ENCODE assay signal across 20 cellular contexts in the genomic region with DNA sequence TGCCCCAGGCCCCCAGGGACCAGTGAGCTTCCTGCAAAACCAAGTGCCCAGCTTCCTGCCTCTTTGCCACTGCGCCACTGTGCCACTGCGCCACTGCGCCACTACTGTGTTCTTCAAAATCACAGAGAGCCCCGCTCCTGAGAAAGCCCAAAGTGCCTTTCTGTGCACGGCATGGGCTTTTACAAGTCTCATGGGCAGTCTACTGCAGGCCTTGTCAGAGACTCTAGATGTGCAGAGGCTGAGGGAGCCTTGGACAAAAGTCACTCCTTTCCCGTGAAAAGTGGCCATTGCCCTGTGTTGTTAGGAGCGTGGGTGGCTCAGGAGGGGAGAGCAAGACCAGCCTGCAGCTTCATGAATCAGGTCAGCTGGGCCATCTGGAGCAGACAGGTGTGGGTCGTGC.
A peak's percentile ranks its signal among the peaks of the same experiment; 100 is the strongest.
DNase-seq lines count a peak whose midpoint lies in the region; ATAC-seq, FAIRE-seq and TF ChIP-seq lines count a peak whose summit lies in the region.
"Had no signal": no experiment of that assay in that cellular context is flagged by ENCODE, and none has a peak within 500 bp of the region (broad histone marks: within the 10 kb centered on the region; RNA-seq: fewer than 3 reads in every experiment).

No MANE protein-coding gene starts in this region.

- peak overlapping the region; percentile 90 for H3K27ac ChIP-seq in right cardiac atrium (ENCODE audit: low read length)
- no peak overlapping the region for H3K27ac ChIP-seq in K562 (ENCODE audit: extremely low read depth, low read depth, low read length)
- H3K27ac ChIP-seq in kidney (ENCODE audit: low read depth in 2 of 2, low read length in 2 of 2), result no peak overlapping the region
- H3K27ac ChIP-seq in tibial artery, result peak overlapping the region; percentile 77 to 85

- no peaks in the 10 kb centered on the region for H3K79me2 ChIP-seq in K562 (ENCODE audit: control insufficient read depth, insufficient read depth, low read length)

- no peak for TF ChIP-seq CTCF in K562 (IDR thresholded peaks at IDR 0.05 in 2 of 3, conservative IDR thresholded peaks at IDR 0.05 in 1 of 3; ENCODE audit: insufficient read depth in 2 of 3, low read depth in 1 of 3, low read length in 3 of 3)
- no peak for TF ChIP-seq CTCF in kidney (IDR thresholded peaks at IDR 0.05; ENCODE audit: borderline replicate concordance, extremely low read depth, insufficient read depth)
- no peak for TF ChIP-seq CTCF in tibial artery (IDR thresholded peaks at IDR 0.05)

- H3K9me3 ChIP-seq in right cardiac atrium (ENCODE audit: control insufficient read depth, low read length), result no peaks in the 10 kb centered on the region
- H3K9me3 ChIP-seq in K562 (replicated peaks; ENCODE audit: control insufficient read depth, insufficient read depth, low read depth, low read length), result no peaks in the 10 kb centered on the region
- no peaks in the 10 kb centered on the region for H3K9me3 ChIP-seq in kidney (ENCODE audit: control insufficient read depth in 1 of 2, low read length in 2 of 2)
- H3K9me3 ChIP-seq in tibial artery, result no peaks in the 10 kb centered on the region

- H3K9me1 ChIP-seq in K562 (ENCODE audit: control insufficient read depth, insufficient read depth, low read length), result no peaks in the 10 kb centered on the region

- in situ Hi-C loops in K562 (cut with MboI), result loop anchor here (10.0 kb wide), 1 partner anchor 85 kb away; no protein-coding TSS in a partner anchor

- H4K20me1 ChIP-seq in K562 (replicated peaks; ENCODE audit: control insufficient read depth, insufficient read depth, low read length), result no peaks in the 10 kb centered on the region; the same call in 1 of the 2 replicates

- TF ChIP-seq POLR2A in K562 (conservative IDR thresholded peaks at IDR 0.05), result no peak

- H3K4me2 ChIP-seq in K562 (ENCODE audit: insufficient read depth, low read length), result no peak overlapping the region
- H3K4me2 ChIP-seq: GM23338 had no signal

- CTCF ChIA-PET in K562 (lab: Yijun Ruan, JAX; ENCODE audit: low intra/inter-chr PET ratio), result no interaction called here

- TF ChIP-seq EP300 in K562 (IDR thresholded peaks at IDR 0.05; ENCODE audit: low read length), result no peak

- no peak for TF ChIP-seq RAD21 in K562 (CRISPR knock-in tag; conservative IDR thresholded peaks at IDR 0.05 in 1 of 2, IDR thresholded peaks at IDR 0.05 in 1 of 2)

- H3K4me1 ChIP-seq in right cardiac atrium (ENCODE audit: control insufficient read depth, insufficient read depth, low read length), result peaks cover 22% of the 10 kb centered on the region
- H3K4me1 ChIP-seq in K562 (replicated peaks in 1 of 2; ENCODE audit: control insufficient read depth in 2 of 2, insufficient read depth in 2 of 2, low read length in 2 of 2), result peaks cover 0 to 5% of the 10 kb centered on the region in 2 experiments; a peak in 1 of 5 replicates
- no peaks in the 10 kb centered on the region for H3K4me1 ChIP-seq in kidney (ENCODE audit: control insufficient read depth in 1 of 2, insufficient read depth in 1 of 2, low read depth in 1 of 2, low read length in 2 of 2)
- H3K4me1 ChIP-seq in tibial artery, result peaks cover 0 to 53% (median 22%) of the 10 kb centered on the region in 4 donors

- FAIRE-seq in K562 (lab: Jason Lieb, UNC), result no peak
- no peak for FAIRE-seq in kidney (lab: Jason Lieb, UNC)
- FAIRE-seq: A204.1, D721Med, GM18507, HepG2, HTR-8/SVneo had no signal

- POLR2A ChIA-PET in K562 (lab: Yijun Ruan, JAX), result no interaction called here

- H3K9ac ChIP-seq in K562 (ENCODE audit: insufficient read depth in 1 of 2, low read depth in 2 of 2, low read length in 2 of 2) (no peak overlapping the region), kidney (ENCODE audit: low read length in 2 of 2) (no peak overlapping the region)

- BruUV-seq in K562 (replicated peaks; lab: Mats Ljungman, UMichigan), result no TSS peak

- H3K4me3 ChIP-seq in right cardiac atrium (ENCODE audit: low read length) (no peak overlapping the region), K562 (no peak overlapping the region), kidney (ENCODE audit: low read length in 2 of 2) (no peak overlapping the region), tibial artery (no peak overlapping the region)
- H3K4me3 ChIP-seq: GM23338 had no signal

- peak in 1 of 3 donors; percentile 28 for DNase-seq in right cardiac atrium
- DNase-seq in Right ventricle myocardium superior, result no peak
- DNase-seq in K562 (ENCODE audit: extremely low read depth in 1 of 4, low spot score in 3 of 4), result no peak
- peak; percentile 50 for DNase-seq in kidney
- no peak for DNase-seq in tibial artery
- DNase-seq in NK-92 treated with Interleukin-12 subunit alpha and Interleukin-12 subunit beta, amount 100 ng/mL, for 24 hours (lab: John Stamatoyannopoulos, UW), result no peak
- DNase-seq in NCI-H1092 treated with DMSO at 0.1 percent for 48 hours (lab: John Stamatoyannopoulos, UW), result no peak
- DNase-seq in T-helper 9 cell, result no peak
- DNase-seq: CD8-positive, alpha-beta T cell; COR-L47; DMS153; DMS79 treated with DMSO at 0.1 percent for 48 hours; GF-D8; H9 had no signal

- intact Hi-C loops in right cardiac atrium (cut with DNase I), result loop anchor here in 3 of 4 donors (10.0 kb wide), 3 partner anchors 55 to 85 kb away; no protein-coding TSS in a partner anchor
- intact Hi-C loops in Right ventricle myocardium superior (cut with DNase I), result no loop called here
- intact Hi-C loops in K562 (cut with micrococcal nuclease), result no loop called here
- intact Hi-C loops in kidney (cut with DNase I), result loop anchor here (10.0 kb wide), 1 partner anchor 145 kb away; no protein-coding TSS in a partner anchor
- intact Hi-C loops in tibial artery (cut with DNase I; ENCODE audit: low total_unique reads), result loop anchor here (5.0 to 10.0 kb wide), 4 partner anchors 93 to 645 kb away; no protein-coding TSS in a partner anchor

- no peak overlapping the region for H2AFZ ChIP-seq in K562 (ENCODE audit: low read depth, low read length)
- H2AFZ ChIP-seq: GM23338 had no signal

- H3K36me3 ChIP-seq in K562 (ENCODE audit: control insufficient read depth, insufficient read depth, low read length), result no peaks in the 10 kb centered on the region
- peaks cover 0 to 3% of the 10 kb centered on the region in 2 donors for H3K36me3 ChIP-seq in kidney (ENCODE audit: control insufficient read depth in 1 of 2, insufficient read depth in 2 of 2, low read length in 2 of 2)
- peaks cover 0 to 30% (median 23%) of the 10 kb centered on the region in 3 donors for H3K36me3 ChIP-seq in tibial artery

- ATAC-seq in right cardiac atrium, result no peak
- no peak for ATAC-seq in Right ventricle myocardium superior (ENCODE audit: poor library complexity)
- ATAC-seq in K562, result no peak
- ATAC-seq: CD8-positive, alpha-beta T cell; GM23338; HepG2 had no signal

- 90% methylated on average over 8 of the region's 8 CpGs for WGBS in right cardiac atrium
- 52% methylated on average over 5 of the region's 8 CpGs for WGBS in K562 (ENCODE audit: insufficient coverage, low coverage, missing lambda C conversion rate)

- H3K27me3 ChIP-seq in right cardiac atrium (ENCODE audit: control insufficient read depth, insufficient read depth) (no peaks in the 10 kb centered on the region), K562 (ENCODE audit: control insufficient read depth in 2 of 2, insufficient read depth in 2 of 2, low read length in 2 of 2) (no peaks in the 10 kb centered on the region), tibial artery (no peaks in the 10 kb centered on the region)

TF ChIP-seq in K562, 482 proteins besides CTCF, POLR2A, EP300 and RAD21:
- TF ChIP-seq ZNF239 (CRISPR knock-in tag; IDR thresholded peaks at IDR 0.05), result peak; percentile 66
- TF ChIP-seq, protein P1, sequence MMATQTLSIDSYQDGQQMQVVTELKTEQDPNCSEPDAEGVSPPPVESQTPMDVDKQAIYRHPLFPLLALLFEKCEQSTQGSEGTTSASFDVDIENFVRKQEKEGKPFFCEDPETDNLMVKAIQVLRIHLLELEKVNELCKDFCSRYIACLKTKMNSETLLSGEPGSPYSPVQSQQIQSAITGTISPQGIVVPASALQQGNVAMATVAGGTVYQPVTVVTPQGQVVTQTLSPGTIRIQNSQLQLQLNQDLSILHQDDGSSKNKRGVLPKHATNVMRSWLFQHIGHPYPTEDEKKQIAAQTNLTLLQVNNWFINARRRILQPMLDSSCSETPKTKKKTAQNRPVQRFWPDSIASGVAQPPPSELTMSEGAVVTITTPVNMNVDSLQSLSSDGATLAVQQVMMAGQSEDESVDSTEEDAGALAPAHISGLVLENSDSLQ (IDR thresholded peaks at IDR 0.05), result no peak
- no peak for TF ChIP-seq YY1 (IDR thresholded peaks at IDR 0.05; ENCODE audit: borderline replicate concordance in 1 of 3, control insufficient read depth in 1 of 3, extremely low read depth in 1 of 3, insufficient read depth in 3 of 3, insufficient read length in 1 of 3, insufficient replicate concordance in 2 of 3, low read depth in 1 of 3, low read length in 2 of 3)
- TF ChIP-seq CEBPG (CRISPR knock-in tag; IDR thresholded peaks at IDR 0.05), result no peak
- no peak for TF ChIP-seq CEBPG (tag; conservative IDR thresholded peaks at IDR 0.05 in 1 of 2, IDR thresholded peaks at IDR 0.05 in 1 of 2)

Comparison
In these comparisons a context has a peak if more than half of its experiments do, and no peak if none do; other contexts are left out.
1. intact Hi-C loops: an anchor here in right cardiac atrium (10.0 kb wide), kidney (10.0 kb wide) and tibial artery (5.0 to 10.0 kb wide); none called in Right ventricle myocardium superior and K562.
2. H3K27ac ChIP-seq: peak in right cardiac atrium (single experiment) and tibial artery (2 of 2); none in K562 (single experiment) and kidney (0 of 2).